5 cellular contexts compared by ENCODE assay signal in genomic region chr11:120811199-120811598, GRCh38.
"Had no signal": no experiment of that assay in that cellular context is flagged by ENCODE, and none has a peak within 500 bp of the region (broad histone marks: within the 10 kb centered on the region; RNA-seq: fewer than 3 reads in every experiment).

No MANE protein-coding gene starts in this region.

- H3K27ac Mint-ChIP-seq: GM23338, H9 had no signal

- H3K9me3 Mint-ChIP-seq: GM23338, H9 had no signal

- DNase-seq: H9, HCEC 1CT, IMR-90 had no signal

- ATAC-seq: GM23338, K562 had no signal

- H3K4me3 Mint-ChIP-seq: GM23338, H9 had no signal

- H3K4me3 ChIP-seq: GM23338, K562 had no signal
